ENCODE assay signal across 17 cellular contexts in the genomic region with DNA sequence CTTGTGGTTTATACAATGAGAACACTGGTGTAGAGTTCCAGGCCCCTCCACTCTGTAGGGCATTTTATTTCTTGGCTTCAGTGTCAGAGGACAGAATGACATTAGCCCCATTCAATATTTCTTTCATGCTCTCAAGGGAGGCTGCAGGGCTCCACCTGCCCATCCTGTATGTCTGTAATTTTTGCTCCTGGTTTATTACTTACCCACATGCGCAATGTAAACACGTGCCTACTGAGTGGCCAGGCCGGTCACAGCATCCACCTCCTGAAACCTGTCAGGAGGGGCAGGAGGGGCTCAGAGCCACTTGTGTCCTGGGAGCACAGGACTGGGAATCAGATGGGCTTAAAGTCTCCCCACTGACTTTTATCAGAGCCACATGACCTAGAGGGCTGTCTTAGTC.
DNase-seq lines count a peak whose midpoint lies in the region; TF ChIP-seq lines count a peak whose summit lies in the region.
"Had no signal": no experiment of that assay in that cellular context is flagged by ENCODE, and none has a peak within 500 bp of the region (broad histone marks: within the 10 kb centered on the region; RNA-seq: fewer than 3 reads in every experiment).

No MANE protein-coding gene starts in this region.

- WGBS in mesenchymal stem cell = 96% methylated on average over 3 of the region's 3 CpGs
- 74 to 89% methylated on average over 3 of the region's 3 CpGs for WGBS in thyroid gland, 2 donors

- H3K4me1 ChIP-seq in mesenchymal stem cell (ENCODE audit: control insufficient read depth, insufficient read depth, low read depth, low read length) = peaks cover 22% of the 10 kb centered on the region
- no peaks in the 10 kb centered on the region for H3K4me1 ChIP-seq in colonic mucosa
- peaks cover 14% of the 10 kb centered on the region for H3K4me1 ChIP-seq in vagina
- H3K4me1 ChIP-seq in thyroid gland = peaks cover 0 to 7% of the 10 kb centered on the region in 2 donors

- H3K36me3 ChIP-seq in mesenchymal stem cell (ENCODE audit: control insufficient read depth in 1 of 2, insufficient read depth in 2 of 2, low read depth in 1 of 2, low read length in 2 of 2) (peaks cover 0 to 3% of the 10 kb centered on the region in 2 experiments), colonic mucosa (no peaks in the 10 kb centered on the region), vagina (no peaks in the 10 kb centered on the region), thyroid gland (no peaks in the 10 kb centered on the region)
- H3K36me3 ChIP-seq: neutrophil, suprapubic skin had no signal

- H3K23ac ChIP-seq in mesenchymal stem cell (ENCODE audit: low read length in 2 of 2) = peak overlapping the region in 1 of 2 experiments; percentile 48

- H3K79me1 ChIP-seq in mesenchymal stem cell (replicated peaks; ENCODE audit: low read length, poor library complexity, severe bottlenecking) = no peaks in the 10 kb centered on the region

- H3K9me3 ChIP-seq in mesenchymal stem cell (ENCODE audit: control insufficient read depth, low read length) (no peaks in the 10 kb centered on the region), colonic mucosa (no peaks in the 10 kb centered on the region), vagina (no peaks in the 10 kb centered on the region), thyroid gland (no peaks in the 10 kb centered on the region)
- H3K9me3 ChIP-seq: neutrophil, suprapubic skin had no signal

- H3K9ac ChIP-seq in mesenchymal stem cell (ENCODE audit: low read length) = no peak overlapping the region
- H3K9ac ChIP-seq in colonic mucosa (ENCODE audit: low read depth in 2 of 2, low read length in 2 of 2) = no peak overlapping the region

- no peak overlapping the region for H4K8ac ChIP-seq in mesenchymal stem cell (ENCODE audit: low read length)

- TF ChIP-seq CTCF in colonic mucosa (IDR thresholded peaks at IDR 0.05) (no peak), vagina (IDR thresholded peaks at IDR 0.05) (no peak), thyroid gland (IDR thresholded peaks at IDR 0.05) (no peak)

- H3K18ac ChIP-seq in mesenchymal stem cell (ENCODE audit: low read depth in 1 of 2, low read length in 2 of 2) = no peak overlapping the region

- H3K14ac ChIP-seq in mesenchymal stem cell (ENCODE audit: low read length in 2 of 2) = no peak overlapping the region

- H3K27ac ChIP-seq in mesenchymal stem cell (ENCODE audit: low read length, poor library complexity, severe bottlenecking) (no peak overlapping the region), colonic mucosa (no peak overlapping the region), vagina (no peak overlapping the region), thyroid gland (no peak overlapping the region)
- H3K27ac ChIP-seq: neutrophil, suprapubic skin had no signal

- H4K91ac ChIP-seq in mesenchymal stem cell (ENCODE audit: low read length) = no peak overlapping the region

- peak overlapping the region; percentile 76 for H2BK120ac ChIP-seq in mesenchymal stem cell (ENCODE audit: low read depth, low read length)

- TF ChIP-seq POLR2A in vagina (IDR thresholded peaks at IDR 0.05) (no peak), thyroid gland (IDR thresholded peaks at IDR 0.05) (no peak)

- H3K27me3 ChIP-seq in mesenchymal stem cell (ENCODE audit: control insufficient read depth in 1 of 2, insufficient read depth in 1 of 2, low read length in 2 of 2) = no peaks in the 10 kb centered on the region
- H3K27me3 ChIP-seq in colonic mucosa = no peaks in the 10 kb centered on the region
- H3K27me3 ChIP-seq in vagina = no peaks in the 10 kb centered on the region
- H3K27me3 ChIP-seq in thyroid gland = no peaks in the 10 kb centered on the region
- H3K27me3 ChIP-seq: neutrophil, suprapubic skin had no signal

- DNase-seq in DMS53 (lab: John Stamatoyannopoulos, UW) (peak; percentile 67), NCI-H2029 (lab: John Stamatoyannopoulos, UW) (peak; percentile 75), NCI-H748 treated with DMSO at 0.1 percent for 48 hours (lab: John Stamatoyannopoulos, UW) (peak; percentile 72), mesenchymal stem cell (no peak), colonic mucosa (no peak), vagina (ENCODE audit: extremely low spot score in 2 of 2) (no peak), thyroid gland (no peak)
- DNase-seq: activated CD8-positive, alpha-beta memory T cell treated with anti-CD3 and anti-CD28 coated beads for 24 hours; endodermal cell; left ventricle myocardium superior; NCI-H1694 treated with DMSO at 0.1 percent for 48 hours; NK-92 treated with Interleukin-12 subunit alpha and Interleukin-12 subunit beta, amount 100 ng/mL, for 24 hours; retina; stimulated activated CD4-positive, alpha-beta T cell treated with anti-CD3 and anti-CD28 coated beads, Interleukin-12 subunit alpha, Interleukin-12 subunit beta, amount 100 ng/mL, for 4 hours; T-helper 9 cell had no signal

- H3K4me2 ChIP-seq in mesenchymal stem cell (ENCODE audit: low read length, poor library complexity, severe bottlenecking) = no peak overlapping the region

- H2BK12ac ChIP-seq in mesenchymal stem cell (ENCODE audit: low read length in 2 of 2) = peak overlapping the region in 1 of 2 experiments; percentile 70

- no peak overlapping the region for H2BK15ac ChIP-seq in mesenchymal stem cell (ENCODE audit: low read depth, poor library complexity, severe bottlenecking)

- intact Hi-C loops in colonic mucosa (cut with DNase I) = no loop called here
- intact Hi-C loops in vagina (cut with DNase I) = no loop called here
- intact Hi-C loops in thyroid gland (cut with DNase I) = no loop called here

- H2AFZ ChIP-seq in mesenchymal stem cell (ENCODE audit: low read depth, low read length) = no peak overlapping the region

- peak overlapping the region; percentile 89 for H2BK5ac ChIP-seq in mesenchymal stem cell (ENCODE audit: low read depth, low read length, poor library complexity, severe bottlenecking)

- H2AK5ac ChIP-seq in mesenchymal stem cell (ENCODE audit: low read length, severe bottlenecking) = peak overlapping the region; percentile 68

- H3K4me3 ChIP-seq in mesenchymal stem cell (ENCODE audit: insufficient read depth in 1 of 2, low read depth in 1 of 2, low read length in 2 of 2) (no peak overlapping the region), colonic mucosa (no peak overlapping the region), vagina (no peak overlapping the region), thyroid gland (replicated peaks in 1 of 3) (no peak overlapping the region)
- H3K4me3 ChIP-seq: suprapubic skin had no signal

- H3K4ac ChIP-seq in mesenchymal stem cell (ENCODE audit: low read depth in 1 of 2, low read length in 2 of 2) = no peak overlapping the region

Comparison
In these comparisons a context has a peak if more than half of its experiments do, and no peak if none do; other contexts are left out.
1. DNase-seq: peak in DMS53 (single experiment), NCI-H2029 (single experiment) and NCI-H748 treated with DMSO at 0.1 percent for 48 hours (single experiment); none in mesenchymal stem cell (single experiment), colonic mucosa (single experiment), vagina (0 of 2) and thyroid gland (0 of 2).